In genomic region chr19:2062770-2063169, GRCh38 we compare ENCODE assay signal across 9 cellular contexts. TPM values are rescaled to one million over a fixed set of nuclear protein-coding genes. Genes with fewer than 3 reads are reported as not detected.
DNase-seq lines count a peak whose midpoint lies in the region; ATAC-seq and TF ChIP-seq lines count a peak whose summit lies in the region.
"Had no signal": no experiment of that assay in that cellular context is flagged by ENCODE, and none has a peak within 500 bp of the region (broad histone marks: within the 10 kb centered on the region; RNA-seq: fewer than 3 reads in every experiment).

No MANE protein-coding gene starts in this region.

- POLR2A ChIA-PET in HEK293 (lab: Yijun Ruan, JAX), result interaction anchor here (2.8 kb wide), 1 partner anchor 11 kb away, joined by 10 read pairs; no protein-coding TSS in a partner anchor
- POLR2A ChIA-PET in activated naive CD8-positive, alpha-beta T cell treated with anti-CD3 and anti-CD28 coated beads, Interleukin-2, amount 10 ng/mL, durations not matched to agents 7 days and 5 days (lab: Charles Lee), result interaction anchor here (0.6 to 4.6 kb wide), 7 partner anchors 12 to 121 kb away, joined by 3 to 73 read pairs (median 3); partner anchors contain the start of genes MKNK2 and MOB3A

- peak overlapping the region; percentile 74 to 98 (median 96) for H3K27ac Mint-ChIP-seq in CD4-positive, CD25-positive, alpha-beta regulatory T cell
- H3K27ac Mint-ChIP-seq in activated naive CD8-positive, alpha-beta T cell treated with anti-CD3 and anti-CD28 coated beads, Interleukin-2, amount 10 ng/mL, durations not matched to agents 7 days and 5 days, result peak overlapping the region; percentile 90
- H3K27ac Mint-ChIP-seq in neural crest cell (ENCODE audit: unreplicated experiment), result peak overlapping the region; percentile 97

- peak overlapping the region; percentile 32 to 94 (median 80) for H3K4me3 Mint-ChIP-seq in CD4-positive, CD25-positive, alpha-beta regulatory T cell
- H3K4me3 Mint-ChIP-seq in activated naive CD8-positive, alpha-beta T cell treated with anti-CD3 and anti-CD28 coated beads, Interleukin-2, amount 10 ng/mL, durations not matched to agents 7 days and 5 days, result peak overlapping the region; percentile 91
- peak overlapping the region; percentile 94 for H3K4me3 Mint-ChIP-seq in neural crest cell

- no peak for TF ChIP-seq CTCF in HEK293 (tag by site-specific recombination; IDR thresholded peaks at IDR 0.05)
- TF ChIP-seq CTCF in neural crest cell (conservative IDR thresholded peaks at IDR 0.05), result no peak

- no peak overlapping the region for H3K27ac ChIP-seq in CD4-positive, CD25-positive, alpha-beta regulatory T cell (ENCODE audit: insufficient read depth, low read length, poor library complexity, severe bottlenecking)
- peak overlapping the region; percentile 92 for H3K27ac ChIP-seq in HEK293 (ENCODE audit: extremely low read depth, low read depth, low read length)

- H3K4me1 ChIP-seq in CD4-positive, CD25-positive, alpha-beta regulatory T cell (ENCODE audit: control insufficient read depth, insufficient read depth, low read length, poor library complexity, severe bottlenecking), result peaks cover 44% of the 10 kb centered on the region
- H3K4me1 ChIP-seq in HEK293 (ENCODE audit: control insufficient read depth, insufficient read depth, low read length), result peaks cover 16% of the 10 kb centered on the region

- no peak overlapping the region for H3K4me3 ChIP-seq in CD4-positive, CD25-positive, alpha-beta regulatory T cell (ENCODE audit: low read depth, low read length)
- no peak overlapping the region for H3K4me3 ChIP-seq in HEK293 (ENCODE audit: low read depth, low read length)

- H3K9me3 ChIP-seq in CD4-positive, CD25-positive, alpha-beta regulatory T cell (ENCODE audit: control insufficient read depth in 2 of 2, low read length in 2 of 2), result no peaks in the 10 kb centered on the region
- no peaks in the 10 kb centered on the region for H3K9me3 ChIP-seq in HEK293 (ENCODE audit: control insufficient read depth, insufficient read depth, low read depth, low read length)

- no peak for DNase-seq in CD4-positive, CD25-positive, alpha-beta regulatory T cell
- no peak for DNase-seq in activated naive CD8-positive, alpha-beta T cell treated with anti-CD3 and anti-CD28 coated beads, Interleukin-2, amount 10 ng/mL, durations not matched to agents 7 days and 5 days
- DNase-seq in neural crest cell (ENCODE audit: low read depth, low spot score), result no peak
- DNase-seq in stimulated activated CD4-positive, alpha-beta T cell treated with anti-CD3 and anti-CD28 coated beads, Interleukin-4, amount 100 ng/mL, for 1 hour, result no peak
- DNase-seq in superior temporal gyrus (ENCODE audit: extremely low spot score), result no peak
- DNase-seq: central memory CD4-positive, alpha-beta T cell had no signal

- H3K27me3 Mint-ChIP-seq in CD4-positive, CD25-positive, alpha-beta regulatory T cell, result peaks cover 4% of the 10 kb centered on the region
- H3K27me3 Mint-ChIP-seq in activated naive CD8-positive, alpha-beta T cell treated with anti-CD3 and anti-CD28 coated beads, Interleukin-2, amount 10 ng/mL, durations not matched to agents 7 days and 5 days, result no peaks in the 10 kb centered on the region
- H3K27me3 Mint-ChIP-seq in neural crest cell (ENCODE audit: low read depth), result no peaks in the 10 kb centered on the region

- no peaks in the 10 kb centered on the region for H3K36me3 Mint-ChIP-seq in CD4-positive, CD25-positive, alpha-beta regulatory T cell
- no peaks in the 10 kb centered on the region for H3K36me3 Mint-ChIP-seq in activated naive CD8-positive, alpha-beta T cell treated with anti-CD3 and anti-CD28 coated beads, Interleukin-2, amount 10 ng/mL, durations not matched to agents 7 days and 5 days
- H3K36me3 Mint-ChIP-seq in neural crest cell (ENCODE audit: low read depth), result no peaks in the 10 kb centered on the region

- CTCF ChIA-PET in HEK293 (lab: Yijun Ruan, JAX), result interaction anchor here (0.6 kb wide), 1 partner anchor 8 kb away, joined by 4 read pairs; no protein-coding TSS in a partner anchor

- no peaks in the 10 kb centered on the region for H3K9me3 Mint-ChIP-seq in CD4-positive, CD25-positive, alpha-beta regulatory T cell
- no peaks in the 10 kb centered on the region for H3K9me3 Mint-ChIP-seq in activated naive CD8-positive, alpha-beta T cell treated with anti-CD3 and anti-CD28 coated beads, Interleukin-2, amount 10 ng/mL, durations not matched to agents 7 days and 5 days
- H3K9me3 Mint-ChIP-seq in neural crest cell, result no peaks in the 10 kb centered on the region

- no peak for ATAC-seq in CD4-positive, CD25-positive, alpha-beta regulatory T cell (ENCODE audit: low read depth in 2 of 2)
- ATAC-seq in activated naive CD8-positive, alpha-beta T cell treated with anti-CD3 and anti-CD28 coated beads, Interleukin-2, amount 10 ng/mL, durations not matched to agents 7 days and 5 days (ENCODE audit: low read depth), result no peak
- no peak for ATAC-seq in GM21576 (IDR thresholded peaks at IDR 0.05; ENCODE audit: unreplicated experiment)
- no peak for ATAC-seq in GM21723 (IDR thresholded peaks at IDR 0.05; ENCODE audit: unreplicated experiment)

- H3K36me3 ChIP-seq in CD4-positive, CD25-positive, alpha-beta regulatory T cell (ENCODE audit: control insufficient read depth, insufficient read depth, low read length), result no peaks in the 10 kb centered on the region
- H3K36me3 ChIP-seq in HEK293 (ENCODE audit: control insufficient read depth in 2 of 2, insufficient read depth in 1 of 2, low read length in 2 of 2), result no peaks in the 10 kb centered on the region

- H3K27me3 ChIP-seq in CD4-positive, CD25-positive, alpha-beta regulatory T cell (ENCODE audit: control insufficient read depth, insufficient read depth, low read length), result no peaks in the 10 kb centered on the region

- H3K4me1 Mint-ChIP-seq in CD4-positive, CD25-positive, alpha-beta regulatory T cell, result peaks cover 0 to 35% (median 12%) of the 10 kb centered on the region in 4 donors
- H3K4me1 Mint-ChIP-seq in activated naive CD8-positive, alpha-beta T cell treated with anti-CD3 and anti-CD28 coated beads, Interleukin-2, amount 10 ng/mL, durations not matched to agents 7 days and 5 days, result peaks cover 17% of the 10 kb centered on the region
- H3K4me1 Mint-ChIP-seq in neural crest cell, result peaks cover 43% of the 10 kb centered on the region

TF ChIP-seq in HEK293, 187 proteins besides CTCF, POLR2A, EP300 and RAD21:
- TF ChIP-seq ZNF292 (tag by site-specific recombination; IDR thresholded peaks at IDR 0.05; ENCODE audit: borderline replicate concordance, low read depth) (no peak), ZNF324 (tag by site-specific recombination; IDR thresholded peaks at IDR 0.05) (no peak)
TF ChIP-seq in HEK293: peak in this region for 0.

RNA-seq across cellular contexts. Expression of gene MKNK2, which starts 11.7 kb away (rescaled TPM):
- total RNA-seq in CD4-positive, CD25-positive, alpha-beta regulatory T cell, result 340 TPM
- 10 to 100 TPM; 28.7 to 38.2 (median 32.0) TPM for polyA plus RNA-seq in CD4-positive, CD25-positive, alpha-beta regulatory T cell
- total RNA-seq in activated naive CD8-positive, alpha-beta T cell treated with anti-CD3 and anti-CD28 coated beads, Interleukin-2, amount 10 ng/mL, durations not matched to agents 7 days and 5 days, result 100 to 1,000 TPM; 319 to 341 TPM
- total RNA-seq in neural crest cell, result 115 and 123 TPM in 2 replicates

RNA-seq across cellular contexts. Expression of gene MOB3A, which starts 33.4 kb away (rescaled TPM):
- 131 TPM for total RNA-seq in CD4-positive, CD25-positive, alpha-beta regulatory T cell
- polyA plus RNA-seq in CD4-positive, CD25-positive, alpha-beta regulatory T cell, result 10 to 100 TPM; 73.6 to 91.1 (median 88.0) TPM
- total RNA-seq in activated naive CD8-positive, alpha-beta T cell treated with anti-CD3 and anti-CD28 coated beads, Interleukin-2, amount 10 ng/mL, durations not matched to agents 7 days and 5 days, result 100 to 1,000 TPM; 190 to 200 TPM
- total RNA-seq in neural crest cell, result 40.0 and 42.1 TPM in 2 replicates

RNA-seq across cellular contexts. Expression of gene IZUMO4, which starts 33.9 kb away (rescaled TPM):
- 16.5 TPM for total RNA-seq in CD4-positive, CD25-positive, alpha-beta regulatory T cell
- polyA plus RNA-seq in CD4-positive, CD25-positive, alpha-beta regulatory T cell, result under 1 TPM; 0.47 to 0.82 (median 0.70) TPM
- total RNA-seq in activated naive CD8-positive, alpha-beta T cell treated with anti-CD3 and anti-CD28 coated beads, Interleukin-2, amount 10 ng/mL, durations not matched to agents 7 days and 5 days, result 10 to 100 TPM; 16.0 to 17.7 TPM
- 5.5 and 5.6 TPM in 2 replicates for total RNA-seq in neural crest cell

RNA-seq across cellular contexts. Expression of gene BTBD2, which starts 47.3 kb away (rescaled TPM):
- total RNA-seq in CD4-positive, CD25-positive, alpha-beta regulatory T cell, result 58.6 TPM
- polyA plus RNA-seq in CD4-positive, CD25-positive, alpha-beta regulatory T cell, result 1 to 10 TPM; 3.2 to 5.4 (median 4.7) TPM
- total RNA-seq in activated naive CD8-positive, alpha-beta T cell treated with anti-CD3 and anti-CD28 coated beads, Interleukin-2, amount 10 ng/mL, durations not matched to agents 7 days and 5 days, result 10 to 100 TPM; 55.0 to 61.4 TPM
- 138 and 142 TPM in 2 replicates for total RNA-seq in neural crest cell
